1 cellular context compared by ENCODE assay signal in genomic region chr17:82441686-82442487, GRCh38.
A peak's percentile ranks its signal among the peaks of the same experiment; 100 is the strongest.
TF ChIP-seq lines count a peak whose summit lies in the region.

No MANE protein-coding gene starts in this region.

TF ChIP-seq in HepG2, 621 proteins besides CTCF, POLR2A, EP300 and RAD21:
- TF ChIP-seq POLR2G (IDR thresholded peaks at IDR 0.05; ENCODE audit: low read depth, low read length) (peak; percentile 5; the same call in 1 of the 2 replicates), NR2F1 (CRISPR knock-in tag; IDR thresholded peaks at IDR 0.05) (no peak), ZFP91 (CRISPR knock-in tag; IDR thresholded peaks at IDR 0.05; ENCODE audit: borderline replicate concordance) (peak; percentile 36; the same call in 1 of the 2 replicates), ZBTB14 (CRISPR knock-in tag; IDR thresholded peaks at IDR 0.05) (no peak), RBFOX2 (IDR thresholded peaks at IDR 0.05; ENCODE audit: low read depth, low read length) (peak; percentile 76), POLR2AphosphoS5 (IDR thresholded peaks at IDR 0.05; ENCODE audit: low read depth, low read length) (peak; percentile 48; the same call in 1 of the 2 replicates), ZNF280B (CRISPR knock-in tag; IDR thresholded peaks at IDR 0.05; ENCODE audit: borderline replicate concordance) (0 out of 2 replicates have a peak, but pooled peaks have one; percentile 57), ZNF740 (CRISPR knock-in tag; IDR thresholded peaks at IDR 0.05) (peak; percentile 80), ZNF572 (CRISPR knock-in tag; IDR thresholded peaks at IDR 0.05) (no peak), MED13 (CRISPR knock-in tag; IDR thresholded peaks at IDR 0.05) (no peak), ZNF687 (CRISPR knock-in tag; IDR thresholded peaks at IDR 0.05) (0 out of 2 replicates have a peak, but pooled peaks have one; percentile 14), AGO1 (IDR thresholded peaks at IDR 0.05; ENCODE audit: low read depth, low read length, poor library complexity, severe bottlenecking) (peak; percentile 57), PCBP2 (optimal IDR thresholded peaks at IDR 0.05; ENCODE audit: low read depth, low read length, poor library complexity, severe bottlenecking) (peak; percentile 2), MXD1 (CRISPR knock-in tag; IDR thresholded peaks at IDR 0.05) (no peak), AGO2 (optimal IDR thresholded peaks at IDR 0.05; ENCODE audit: low read depth, low read length) (peak; percentile 96)
